1 cellular context compared by ENCODE assay signal in the genomic region with DNA sequence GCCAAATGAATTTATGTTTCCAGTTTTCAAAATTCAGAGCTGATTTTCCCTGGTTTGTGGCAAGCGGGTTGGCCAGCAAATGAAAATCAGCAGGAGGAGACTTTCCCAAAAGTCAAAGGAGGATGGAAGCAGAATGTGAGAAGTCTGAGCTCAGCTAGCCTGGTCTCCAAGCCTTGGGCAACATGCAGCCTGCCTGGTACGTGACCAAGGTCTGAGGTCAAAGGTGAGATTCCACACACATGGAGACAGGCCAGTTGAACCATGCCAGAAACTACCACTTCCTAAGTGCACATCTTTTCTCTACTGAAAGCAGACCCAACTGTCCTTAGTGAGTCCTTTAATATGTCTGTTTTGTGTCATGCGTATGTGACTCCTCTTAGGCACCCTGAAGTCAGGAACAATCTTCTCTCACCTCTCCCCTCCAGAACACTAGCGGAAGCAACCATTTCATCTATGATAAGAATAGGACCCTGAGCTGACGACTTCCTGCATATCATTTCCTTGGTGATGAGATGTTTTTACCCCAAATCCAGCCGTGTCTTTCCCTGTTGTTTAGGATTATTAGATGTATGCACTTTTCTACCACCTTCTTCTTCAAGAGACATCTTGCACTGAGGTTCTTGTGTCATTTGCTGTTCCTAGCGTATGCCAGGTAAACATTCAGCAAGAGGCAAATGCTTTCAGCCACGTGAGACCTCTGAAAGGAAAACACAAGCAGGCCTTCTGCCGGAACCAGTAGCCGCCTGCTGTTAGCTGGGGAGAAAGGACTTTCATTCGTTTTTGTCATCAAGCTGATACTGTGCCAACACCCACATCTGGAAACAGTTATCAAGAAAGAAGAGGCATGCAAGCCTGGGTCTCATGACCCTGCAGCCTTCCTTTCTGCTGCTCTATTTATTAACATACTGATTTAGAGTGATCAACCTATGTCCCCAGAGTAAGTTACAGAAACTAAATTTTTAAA.
TF ChIP-seq lines count a peak whose summit lies in the region.

No MANE protein-coding gene starts in this region.

TF ChIP-seq in GM23338, 12 proteins besides CTCF, POLR2A, EP300 and RAD21 (continued from another document):
- TF ChIP-seq, protein P1, sequence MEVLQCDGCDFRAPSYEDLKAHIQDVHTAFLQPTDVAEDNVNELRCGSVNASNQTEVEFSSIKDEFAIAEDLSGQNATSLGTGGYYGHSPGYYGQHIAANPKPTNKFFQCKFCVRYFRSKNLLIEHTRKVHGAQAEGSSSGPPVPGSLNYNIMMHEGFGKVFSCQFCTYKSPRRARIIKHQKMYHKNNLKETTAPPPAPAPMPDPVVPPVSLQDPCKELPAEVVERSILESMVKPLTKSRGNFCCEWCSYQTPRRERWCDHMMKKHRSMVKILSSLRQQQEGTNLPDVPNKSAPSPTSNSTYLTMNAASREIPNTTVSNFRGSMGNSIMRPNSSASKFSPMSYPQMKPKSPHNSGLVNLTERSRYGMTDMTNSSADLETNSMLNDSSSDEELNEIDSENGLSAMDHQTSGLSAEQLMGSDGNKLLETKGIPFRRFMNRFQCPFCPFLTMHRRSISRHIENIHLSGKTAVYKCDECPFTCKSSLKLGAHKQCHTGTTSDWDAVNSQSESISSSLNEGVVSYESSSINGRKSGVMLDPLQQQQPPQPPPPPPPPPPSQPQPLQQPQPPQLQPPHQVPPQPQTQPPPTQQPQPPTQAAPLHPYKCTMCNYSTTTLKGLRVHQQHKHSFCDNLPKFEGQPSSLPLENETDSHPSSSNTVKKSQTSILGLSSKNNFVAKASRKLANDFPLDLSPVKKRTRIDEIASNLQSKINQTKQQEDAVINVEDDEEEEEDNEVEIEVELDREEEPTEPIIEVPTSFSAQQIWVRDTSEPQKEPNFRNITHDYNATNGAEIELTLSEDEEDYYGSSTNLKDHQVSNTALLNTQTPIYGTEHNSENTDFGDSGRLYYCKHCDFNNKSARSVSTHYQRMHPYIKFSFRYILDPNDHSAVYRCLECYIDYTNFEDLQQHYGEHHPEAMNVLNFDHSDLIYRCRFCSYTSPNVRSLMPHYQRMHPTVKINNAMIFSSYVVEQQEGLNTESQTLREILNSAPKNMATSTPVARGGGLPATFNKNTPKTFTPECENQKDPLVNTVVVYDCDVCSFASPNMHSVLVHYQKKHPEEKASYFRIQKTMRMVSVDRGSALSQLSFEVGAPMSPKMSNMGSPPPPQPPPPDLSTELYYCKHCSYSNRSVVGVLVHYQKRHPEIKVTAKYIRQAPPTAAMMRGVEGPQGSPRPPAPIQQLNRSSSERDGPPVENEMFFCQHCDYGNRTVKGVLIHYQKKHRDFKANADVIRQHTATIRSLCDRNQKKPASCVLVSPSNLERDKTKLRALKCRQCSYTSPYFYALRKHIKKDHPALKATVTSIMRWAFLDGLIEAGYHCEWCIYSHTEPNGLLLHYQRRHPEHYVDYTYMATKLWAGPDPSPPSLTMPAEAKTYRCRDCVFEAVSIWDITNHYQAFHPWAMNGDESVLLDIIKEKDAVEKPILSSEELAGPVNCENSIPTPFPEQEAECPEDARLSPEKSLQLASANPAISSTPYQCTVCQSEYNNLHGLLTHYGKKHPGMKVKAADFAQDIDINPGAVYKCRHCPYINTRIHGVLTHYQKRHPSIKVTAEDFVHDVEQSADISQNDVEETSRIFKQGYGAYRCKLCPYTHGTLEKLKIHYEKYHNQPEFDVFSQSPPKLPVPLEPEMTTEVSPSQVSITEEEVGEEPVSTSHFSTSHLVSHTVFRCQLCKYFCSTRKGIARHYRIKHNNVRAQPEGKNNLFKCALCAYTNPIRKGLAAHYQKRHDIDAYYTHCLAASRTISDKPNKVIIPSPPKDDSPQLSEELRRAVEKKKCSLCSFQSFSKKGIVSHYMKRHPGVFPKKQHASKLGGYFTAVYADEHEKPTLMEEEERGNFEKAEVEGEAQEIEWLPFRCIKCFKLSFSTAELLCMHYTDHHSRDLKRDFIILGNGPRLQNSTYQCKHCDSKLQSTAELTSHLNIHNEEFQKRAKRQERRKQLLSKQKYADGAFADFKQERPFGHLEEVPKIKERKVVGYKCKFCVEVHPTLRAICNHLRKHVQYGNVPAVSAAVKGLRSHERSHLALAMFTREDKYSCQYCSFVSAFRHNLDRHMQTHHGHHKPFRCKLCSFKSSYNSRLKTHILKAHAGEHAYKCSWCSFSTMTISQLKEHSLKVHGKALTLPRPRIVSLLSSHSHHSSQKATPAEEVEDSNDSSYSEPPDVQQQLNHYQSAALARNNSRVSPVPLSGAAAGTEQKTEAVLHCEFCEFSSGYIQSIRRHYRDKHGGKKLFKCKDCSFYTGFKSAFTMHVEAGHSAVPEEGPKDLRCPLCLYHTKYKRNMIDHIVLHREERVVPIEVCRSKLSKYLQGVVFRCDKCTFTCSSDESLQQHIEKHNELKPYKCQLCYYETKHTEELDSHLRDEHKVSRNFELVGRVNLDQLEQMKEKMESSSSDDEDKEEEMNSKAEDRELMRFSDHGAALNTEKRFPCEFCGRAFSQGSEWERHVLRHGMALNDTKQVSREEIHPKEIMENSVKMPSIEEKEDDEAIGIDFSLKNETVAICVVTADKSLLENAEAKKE (CRISPR knock-in tag; IDR thresholded peaks at IDR 0.05), result no peak
- TF ChIP-seq JUNB (IDR thresholded peaks at IDR 0.05; ENCODE audit: unreplicated experiment), result no peak
- no peak for TF ChIP-seq EZH2phosphoT487 (IDR thresholded peaks at IDR 0.05; ENCODE audit: unreplicated experiment)
TF ChIP-seq in GM23338: peak in this region for 0.
